ENCODE assay signal across 11 cellular contexts in genomic region chr12:85441740-85442139, GRCh38.
DNase-seq lines count a peak whose midpoint lies in the region; ATAC-seq and TF ChIP-seq lines count a peak whose summit lies in the region.
"Had no signal": no experiment of that assay in that cellular context is flagged by ENCODE, and none has a peak within 500 bp of the region (broad histone marks: within the 10 kb centered on the region; RNA-seq: fewer than 3 reads in every experiment).

No MANE protein-coding gene starts in this region.

- POLR2A ChIA-PET in HEK293 (lab: Yijun Ruan, JAX) (no interaction called here), WTC11 (lab: Charles Lee) (no interaction called here)

- no peaks in the 10 kb centered on the region for H3K27me3 Mint-ChIP-seq in WTC11 (ENCODE audit: low read depth)
- no peaks in the 10 kb centered on the region for H3K27me3 Mint-ChIP-seq in glutamatergic neuron (ENCODE audit: unreplicated experiment)
- H3K27me3 Mint-ChIP-seq: stimulated activated memory B cell treated with anti-CD40 and anti-IgM and Interleukin-4, amounts not matched to agents 10 μg/mL and 1 μg/mL and 100 μg/mL, for 72 hours had no signal

- intact Hi-C loops in esophagus squamous epithelium (cut with DNase I), result no loop called here

- H3K27me3 ChIP-seq in suprapubic skin (peaks cover 6% of the 10 kb centered on the region), esophagus squamous epithelium (no peaks in the 10 kb centered on the region)
- H3K27me3 ChIP-seq: SJSA1 had no signal

- H3K4me3 Mint-ChIP-seq in WTC11 (no peak overlapping the region), glutamatergic neuron (ENCODE audit: unreplicated experiment) (no peak overlapping the region)
- H3K4me3 Mint-ChIP-seq: stimulated activated memory B cell treated with anti-CD40 and anti-IgM and Interleukin-4, amounts not matched to agents 10 μg/mL and 1 μg/mL and 100 μg/mL, for 72 hours had no signal

- peak; percentile 60; the same call in 1 of the 2 replicates for ATAC-seq in WTC11
- no peak for ATAC-seq in HG03469 (IDR thresholded peaks at IDR 0.05; ENCODE audit: unreplicated experiment)
- ATAC-seq: stimulated activated memory B cell treated with anti-CD40 and anti-IgM and Interleukin-4, amounts not matched to agents 10 μg/mL and 1 μg/mL and 100 μg/mL, for 72 hours had no signal

- H3K4me3 ChIP-seq in HEK293 (ENCODE audit: low read depth, low read length) (no peak overlapping the region), suprapubic skin (no peak overlapping the region), esophagus squamous epithelium (no peak overlapping the region)
- H3K4me3 ChIP-seq: SJSA1 had no signal

- H3K9me3 Mint-ChIP-seq in WTC11 (peaks cover 18% of the 10 kb centered on the region; the same call in 1 of the 2 replicates), glutamatergic neuron (ENCODE audit: unreplicated experiment) (peaks cover 2% of the 10 kb centered on the region)
- H3K9me3 Mint-ChIP-seq: stimulated activated memory B cell treated with anti-CD40 and anti-IgM and Interleukin-4, amounts not matched to agents 10 μg/mL and 1 μg/mL and 100 μg/mL, for 72 hours had no signal

- H3K4me1 Mint-ChIP-seq in WTC11 (0 out of 2 replicates have a peak, but pooled peaks cover 6% of the 10 kb centered on the region), glutamatergic neuron (ENCODE audit: low read depth, unreplicated experiment) (peaks cover 13% of the 10 kb centered on the region)
- H3K4me1 Mint-ChIP-seq: stimulated activated memory B cell treated with anti-CD40 and anti-IgM and Interleukin-4, amounts not matched to agents 10 μg/mL and 1 μg/mL and 100 μg/mL, for 72 hours had no signal

- H3K27ac ChIP-seq in HEK293 (ENCODE audit: extremely low read depth, low read depth, low read length) (no peak overlapping the region), suprapubic skin (no peak overlapping the region), esophagus squamous epithelium (no peak overlapping the region)
- H3K27ac ChIP-seq: SJSA1 had no signal

- H3K9me3 ChIP-seq in HEK293 (ENCODE audit: control insufficient read depth, insufficient read depth, low read depth, low read length) (no peaks in the 10 kb centered on the region), suprapubic skin (no peaks in the 10 kb centered on the region), esophagus squamous epithelium (no peaks in the 10 kb centered on the region)
- H3K9me3 ChIP-seq: SJSA1 had no signal

- no peaks in the 10 kb centered on the region for H3K36me3 Mint-ChIP-seq in WTC11
- no peaks in the 10 kb centered on the region for H3K36me3 Mint-ChIP-seq in glutamatergic neuron (ENCODE audit: unreplicated experiment)
- H3K36me3 Mint-ChIP-seq: stimulated activated memory B cell treated with anti-CD40 and anti-IgM and Interleukin-4, amounts not matched to agents 10 μg/mL and 1 μg/mL and 100 μg/mL, for 72 hours had no signal

- CTCF ChIA-PET in HEK293 (lab: Yijun Ruan, JAX), result interaction anchor here (0.6 to 1.9 kb wide), 10 partner anchors 11 to 1295 kb away, joined by 3 to 8 read pairs (median 3); no protein-coding TSS in a partner anchor
- CTCF ChIA-PET in WTC11 (lab: Charles Lee), result interaction anchor here (0.6 to 1.4 kb wide), 3 partner anchors 17 to 286 kb away, joined by 3 to 5 read pairs (median 4); no protein-coding TSS in a partner anchor

- TF ChIP-seq CTCF in HEK293 (tag by site-specific recombination; IDR thresholded peaks at IDR 0.05) (peak; percentile 15; the same call in 1 of the 2 replicates), WTC11 (IDR thresholded peaks at IDR 0.05) (no peak), suprapubic skin (IDR thresholded peaks at IDR 0.05) (no peak), glutamatergic neuron (IDR thresholded peaks at IDR 0.05; ENCODE audit: partially characterized antibody, unreplicated experiment) (no peak), esophagus squamous epithelium (IDR thresholded peaks at IDR 0.05) (no peak)

- 58% methylated on average over 1 of the region's 1 CpG for WGBS in suprapubic skin
- 82 to 88% methylated on average over 1 of the region's 1 CpG for WGBS in esophagus squamous epithelium, 2 donors

- H3K27ac Mint-ChIP-seq in WTC11, result no peak overlapping the region
- H3K27ac Mint-ChIP-seq in glutamatergic neuron (ENCODE audit: unreplicated experiment), result no peak overlapping the region
- H3K27ac Mint-ChIP-seq: stimulated activated memory B cell treated with anti-CD40 and anti-IgM and Interleukin-4, amounts not matched to agents 10 μg/mL and 1 μg/mL and 100 μg/mL, for 72 hours had no signal

- H3K4me1 ChIP-seq in HEK293 (ENCODE audit: control insufficient read depth, insufficient read depth, low read length) (no peaks in the 10 kb centered on the region), suprapubic skin (no peaks in the 10 kb centered on the region), esophagus squamous epithelium (no peaks in the 10 kb centered on the region)
- H3K4me1 ChIP-seq: SJSA1 had no signal

- DNase-seq in AG20443 (ENCODE audit: low spot score), result peak; percentile 27
- DNase-seq in WTC11 (ENCODE audit: low spot score), result no peak
- peak; percentile 7 for DNase-seq in iPS-NIHi11 (ENCODE audit: low spot score)
- DNase-seq in suprapubic skin (ENCODE audit: low spot score in 2 of 2), result no peak
- no peak for DNase-seq in glutamatergic neuron
- DNase-seq in esophagus squamous epithelium (lab: John Stamatoyannopoulos, UW), result no peak
- DNase-seq: cortex of kidney had no signal

- TF ChIP-seq POLR2A in suprapubic skin (IDR thresholded peaks at IDR 0.05) (no peak), esophagus squamous epithelium (IDR thresholded peaks at IDR 0.05) (no peak)

- no peak for TF ChIP-seq EP300 in suprapubic skin (IDR thresholded peaks at IDR 0.05)

- H3K36me3 ChIP-seq in HEK293 (ENCODE audit: control insufficient read depth in 2 of 2, insufficient read depth in 1 of 2, low read length in 2 of 2) (no peaks in the 10 kb centered on the region), suprapubic skin (no peaks in the 10 kb centered on the region), esophagus squamous epithelium (no peaks in the 10 kb centered on the region)
- H3K36me3 ChIP-seq: SJSA1 had no signal

TF ChIP-seq in HEK293, 187 proteins besides CTCF, POLR2A, EP300 and RAD21 (continues in another document):
- TF ChIP-seq ZNF211 (tag by site-specific recombination; IDR thresholded peaks at IDR 0.05; ENCODE audit: low read depth), result no peak
- no peak for TF ChIP-seq ZNF561 (tag by site-specific recombination; IDR thresholded peaks at IDR 0.05; ENCODE audit: borderline replicate concordance)
- no peak for TF ChIP-seq ZNF580 (tag by site-specific recombination; IDR thresholded peaks at IDR 0.05)
- peak; percentile 64 for TF ChIP-seq ZNF654 (tag by site-specific recombination; IDR thresholded peaks at IDR 0.05; ENCODE audit: low read depth)

TF ChIP-seq in WTC11, 78 proteins besides CTCF, POLR2A, EP300 and RAD21:
- TF ChIP-seq ZNF263 (CRISPR knock-in tag; IDR thresholded peaks at IDR 0.05; ENCODE audit: low read depth), result no peak
- TF ChIP-seq RORB (CRISPR knock-in tag; IDR thresholded peaks at IDR 0.05), result no peak
- TF ChIP-seq ESRRA (CRISPR knock-in tag; IDR thresholded peaks at IDR 0.05; ENCODE audit: borderline replicate concordance), result no peak
- TF ChIP-seq ZNF219 (CRISPR knock-in tag; IDR thresholded peaks at IDR 0.05; ENCODE audit: borderline replicate concordance), result no peak
- TF ChIP-seq STAT6 (CRISPR knock-in tag; conservative IDR thresholded peaks at IDR 0.05; ENCODE audit: low read depth), result no peak

Comparison
In these comparisons a context has a peak if more than half of its experiments do, and no peak if none do; other contexts are left out.
1. DNase-seq: peak in AG20443 (single experiment) and iPS-NIHi11 (single experiment); none in WTC11 (single experiment), suprapubic skin (0 of 2), glutamatergic neuron (single experiment) and esophagus squamous epithelium (single experiment).